Comparison of ENCODE assay signal across 8 cellular contexts in the genomic region with DNA sequence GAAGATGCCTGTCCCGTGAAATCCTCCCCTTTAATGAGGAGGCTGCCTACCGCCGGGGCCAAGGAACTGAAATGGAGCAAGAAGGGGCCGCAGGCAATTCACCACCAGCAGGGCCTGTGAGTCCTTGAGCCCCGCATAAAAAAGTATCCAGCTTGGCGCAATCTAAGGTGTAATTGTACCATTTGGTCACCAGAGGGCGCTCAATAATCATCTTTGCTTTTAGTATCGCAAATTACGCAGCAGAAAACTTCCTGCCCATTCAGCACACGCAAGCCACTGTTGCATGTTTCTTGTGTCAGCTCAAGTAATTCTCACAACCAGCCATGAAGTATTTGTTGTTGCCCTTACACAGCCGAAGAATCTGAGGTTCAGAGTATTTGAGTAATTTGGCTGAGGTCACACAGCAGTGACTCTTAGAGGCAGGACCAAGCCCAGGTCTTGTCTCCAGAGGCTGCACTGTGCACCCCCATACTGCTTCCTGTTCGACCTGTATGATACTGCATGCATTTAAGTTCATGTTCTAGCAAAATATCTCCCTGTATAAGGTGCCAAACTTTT. TPM values are rescaled to one million over a fixed set of nuclear protein-coding genes. Genes with fewer than 3 reads are reported as not detected.
DNase-seq lines count a peak whose midpoint lies in the region; ATAC-seq, FAIRE-seq and TF ChIP-seq lines count a peak whose summit lies in the region.

No MANE protein-coding gene starts in this region.

- no peaks in the 10 kb centered on the region for H3K9me3 ChIP-seq in A549

- TF ChIP-seq POLR2A in A549 (IDR thresholded peaks at IDR 0.05; ENCODE audit: low read length) (no peak), Raji (IDR thresholded peaks at IDR 0.05; ENCODE audit: insufficient read depth, low read depth, low read length) (0 out of 2 replicates have a peak, but pooled peaks have one; percentile 13)

- POLR2A ChIA-PET in A549 (lab: Yijun Ruan, JAX), result interaction anchor here (0.9 kb wide), 1 partner anchor 53 kb away, joined by 3 read pairs; no protein-coding TSS in a partner anchor

- peak; percentile 91 for TF ChIP-seq CTCF in A549 (IDR thresholded peaks at IDR 0.05)
- peak in 2 of 3 donors; percentile 58 to 82 for TF ChIP-seq CTCF in omental fat pad (IDR thresholded peaks at IDR 0.05)

- no peak overlapping the region for H3K4me3 ChIP-seq in A549

- ATAC-seq in A549, result peak; percentile 62 to 82
- ATAC-seq in GM18868 (IDR thresholded peaks at IDR 0.05; ENCODE audit: unreplicated experiment), result peak; percentile 47
- no peak for ATAC-seq in omental fat pad (ENCODE audit: low FRiP score)
- ATAC-seq in GM21360 (IDR thresholded peaks at IDR 0.05; ENCODE audit: unreplicated experiment), result no peak

- H3K4me2 ChIP-seq in A549, result peak overlapping the region; percentile 72

- DNase-seq in A549 (ENCODE audit: low read depth in 1 of 2, low spot score in 1 of 2) (peak; percentile 68 to 81), MV-4-11 (lab: John Stamatoyannopoulos, UW) (peak; percentile 73), foreskin melanocyte (peak; percentile 83), omental fat pad (ENCODE audit: low spot score) (no peak)
- peak; percentile 79 for DNase-seq in activated effector memory CD4-positive, alpha-beta T cell treated with anti-CD3 and anti-CD28 coated beads, Interleukin-2, amount 50 U/mL, for 16 hours

- under 1% methylated on average over 11 of the region's 12 CpGs for WGBS in A549 (ENCODE audit: missing lambda C conversion rate)

- 0 out of 3 replicates have a peak, but pooled peaks cover 3% of the 10 kb centered on the region for H3K4me1 ChIP-seq in A549

- TF ChIP-seq EP300 in A549 (IDR thresholded peaks at IDR 0.05), result no peak

- H3K27ac ChIP-seq in A549, result peak overlapping the region; percentile 61 to 75

- CTCF ChIA-PET in A549 (lab: Yijun Ruan, JAX), result interaction anchor here (0.6 to 5.1 kb wide), 62 partner anchors 11 to 1316 kb away, joined by 3 to 64 read pairs (median 4); no protein-coding TSS in a partner anchor

- peak; percentile 95 for FAIRE-seq in A549 (lab: Jason Lieb, UNC)

- TF ChIP-seq RAD21 in A549 (conservative IDR thresholded peaks at IDR 0.05 in 1 of 2, IDR thresholded peaks at IDR 0.05 in 1 of 2), result peak; percentile 94 to 96

TF ChIP-seq in A549, 52 proteins besides CTCF, POLR2A, EP300 and RAD21:
- peak; percentile 93 for TF ChIP-seq MAFK (IDR thresholded peaks at IDR 0.05; ENCODE audit: partially characterized antibody)
- no peak for TF ChIP-seq KDM5A (IDR thresholded peaks at IDR 0.05)
- TF ChIP-seq RNF2 (IDR thresholded peaks at IDR 0.05; ENCODE audit: borderline replicate concordance, low read depth), result no peak
- TF ChIP-seq HOXB13 (CRISPR knock-in tag; IDR thresholded peaks at IDR 0.05; ENCODE audit: low read depth), result no peak
- no peak for TF ChIP-seq ZC3H11A (IDR thresholded peaks at IDR 0.05)
- TF ChIP-seq CEBPB (IDR thresholded peaks at IDR 0.05), result 0 out of 4 replicates have a peak, but pooled peaks of 1 of the 2 experiments have one; percentile 12
- peak; percentile 30; the same call in 1 of the 2 replicates for TF ChIP-seq RFX5 (IDR thresholded peaks at IDR 0.05)
- TF ChIP-seq ZFP36 (IDR thresholded peaks at IDR 0.05; ENCODE audit: borderline replicate concordance, partially characterized antibody), result peak; percentile 61
- TF ChIP-seq, protein P1, sequence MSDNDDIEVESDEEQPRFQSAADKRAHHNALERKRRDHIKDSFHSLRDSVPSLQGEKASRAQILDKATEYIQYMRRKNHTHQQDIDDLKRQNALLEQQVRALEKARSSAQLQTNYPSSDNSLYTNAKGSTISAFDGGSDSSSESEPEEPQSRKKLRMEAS (IDR thresholded peaks at IDR 0.05), result peak; percentile 29; the same call in 1 of the 2 replicates
- TF ChIP-seq FOXS1 (CRISPR knock-in tag; IDR thresholded peaks at IDR 0.05), result no peak
- TF ChIP-seq SMC3 (IDR thresholded peaks at IDR 0.05), result peak; percentile 89

RNA-seq across cellular contexts. Expression of a gene that starts 54.1 kb away (rescaled TPM):
- 133 and 150 TPM in 2 replicates for polyA plus RNA-seq in A549 (2011; rRNA removed)
- polyA plus RNA-seq in A549 (2012; cell fraction: cytosol; rRNA removed), result 38.6 and 39.4 TPM in 2 replicates
- 30.7 and 45.7 TPM in 2 replicates for polyA plus RNA-seq in A549 (2012; cell fraction: nucleus; rRNA removed)
- 73.7 to 75.3 TPM (median 74.8 TPM) in 3 replicates for polyA plus RNA-seq in A549 (2017; fragmentation: RNase III; extraction: RNeasy Plus Mini Kit Qiagen cat#74134 plus additional on column Dnase treatment)
- polyA minus RNA-seq in A549 (2011; rRNA and poly(A)+ RNA removed), result 85.5 and 89.5 TPM in 2 replicates
- 10 to 100 TPM; 73.7 to 90.5 (median 87.6) TPM for total RNA-seq in omental fat pad

Comparison
In these comparisons a context has a peak if more than half of its experiments do, and no peak if none do; other contexts are left out.
1. ATAC-seq: peak in A549 (2 of 2) and GM18868 (single experiment); none in omental fat pad (single experiment) and GM21360 (single experiment).